In the genomic region with DNA sequence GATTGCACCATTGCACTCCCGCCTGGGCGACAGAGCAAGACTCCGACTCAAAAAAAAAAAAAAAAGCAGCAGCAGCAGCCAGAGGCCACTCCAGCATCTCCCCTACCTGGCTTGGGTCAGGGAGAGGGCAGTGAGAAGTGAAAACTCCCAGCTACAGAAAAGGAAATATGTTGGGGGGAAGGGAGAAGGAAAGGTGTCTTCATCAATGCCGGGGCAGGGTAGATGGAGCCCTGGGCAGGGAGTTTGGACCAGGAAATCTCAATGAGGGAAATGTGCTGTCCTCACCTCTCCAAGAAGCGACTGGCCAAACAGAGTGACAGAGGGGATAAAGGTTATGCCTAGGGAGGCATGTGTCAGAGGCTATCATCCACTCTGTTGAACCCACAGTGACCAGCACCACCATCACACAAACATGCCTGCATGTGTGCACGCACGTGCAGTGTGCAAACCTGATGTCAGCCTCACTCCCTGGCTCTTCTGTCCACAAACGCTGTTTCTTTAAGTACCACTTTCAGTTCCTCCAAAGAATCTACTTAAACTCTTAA, we compare ENCODE assay signal across 19 cellular contexts. TPM values are rescaled to one million over a fixed set of nuclear protein-coding genes. Genes with fewer than 3 reads are reported as not detected.
A peak's percentile ranks its signal among the peaks of the same experiment; 100 is the strongest.
DNase-seq lines count a peak whose midpoint lies in the region; ATAC-seq and TF ChIP-seq lines count a peak whose summit lies in the region.
"Had no signal": no experiment of that assay in that cellular context is flagged by ENCODE, and none has a peak within 500 bp of the region (broad histone marks: within the 10 kb centered on the region; RNA-seq: fewer than 3 reads in every experiment).

No MANE protein-coding gene starts in this region.

- CTCF ChIA-PET in HEK293 (lab: Yijun Ruan, JAX): interaction anchor here (0.7 to 3.7 kb wide), 6 partner anchors 15 to 1192 kb away, joined by 3 to 22 read pairs (median 4); no protein-coding TSS in a partner anchor

- POLR2A ChIA-PET in HEK293 (lab: Yijun Ruan, JAX): interaction anchor here (0.7 to 1.3 kb wide), 2 partner anchors 10 to 16 kb away, joined by 3 to 4 read pairs; no protein-coding TSS in a partner anchor

- peaks cover 7% of the 10 kb centered on the region; the same call in 1 of the 2 replicates for H3K4me1 ChIP-seq in HEK293 (ENCODE audit: control insufficient read depth, insufficient read depth, low read length)
- H3K4me1 ChIP-seq: breast epithelium, psoas muscle had no signal

- H3K27ac Mint-ChIP-seq in naive B cell: peak overlapping the region in 5 of 6 donors; percentile 40 to 92 (median 58)
- H3K27ac Mint-ChIP-seq in natural killer cell treated with Interleukin-12 subunit alpha and Interleukin-12 subunit beta and Interleukin-15 and Interleukin-18, amount 100 ng/mL, for 72 hours: no peak overlapping the region
- H3K27ac Mint-ChIP-seq in activated T-cell treated with anti-CD3 and anti-CD28 coated beads, Interleukin-2, amount 50 U/mL, for 72 hours: no peak overlapping the region

- H3K4me3 Mint-ChIP-seq in naive B cell: peak overlapping the region in 4 of 8 donors; percentile 56 to 88 (median 80)
- H3K4me3 Mint-ChIP-seq in natural killer cell treated with Interleukin-12 subunit alpha and Interleukin-12 subunit beta and Interleukin-15 and Interleukin-18, amount 100 ng/mL, for 72 hours: no peak overlapping the region
- H3K4me3 Mint-ChIP-seq in activated T-cell treated with anti-CD3 and anti-CD28 coated beads, Interleukin-2, amount 50 U/mL, for 72 hours: no peak overlapping the region

- H3K4me1 Mint-ChIP-seq in naive B cell: peaks cover 29 to 34% (median 31%) of the 10 kb centered on the region in 3 donors
- peaks cover 10 to 12% of the 10 kb centered on the region in 2 donors for H3K4me1 Mint-ChIP-seq in natural killer cell treated with Interleukin-12 subunit alpha and Interleukin-12 subunit beta and Interleukin-15 and Interleukin-18, amount 100 ng/mL, for 72 hours (ENCODE audit: low read depth in 2 of 2)
- H3K4me1 Mint-ChIP-seq in activated T-cell treated with anti-CD3 and anti-CD28 coated beads, Interleukin-2, amount 50 U/mL, for 72 hours (ENCODE audit: low read depth): peaks cover 44% of the 10 kb centered on the region

- peak; percentile 72 to 73 for ATAC-seq in naive B cell (ENCODE audit: low read depth in 2 of 2)
- no peak for ATAC-seq in natural killer cell treated with Interleukin-12 subunit alpha and Interleukin-12 subunit beta and Interleukin-15 and Interleukin-18, amount 100 ng/mL, for 72 hours
- no peak for ATAC-seq in activated T-cell treated with anti-CD3 and anti-CD28 coated beads, Interleukin-2, amount 50 U/mL, for 72 hours (replicated peaks in 1 of 2)
- ATAC-seq: activated T-helper 17 cell treated with anti-CD3 and anti-CD28 coated beads, Interleukin-2, amount 50 U/mL, for 72 hours; psoas muscle had no signal

- H3K36me3 Mint-ChIP-seq in naive B cell: no peaks in the 10 kb centered on the region
- H3K36me3 Mint-ChIP-seq in natural killer cell treated with Interleukin-12 subunit alpha and Interleukin-12 subunit beta and Interleukin-15 and Interleukin-18, amount 100 ng/mL, for 72 hours: no peaks in the 10 kb centered on the region
- no peaks in the 10 kb centered on the region for H3K36me3 Mint-ChIP-seq in activated T-cell treated with anti-CD3 and anti-CD28 coated beads, Interleukin-2, amount 50 U/mL, for 72 hours (ENCODE audit: insufficient read depth in 2 of 2)

- H3K27me3 Mint-ChIP-seq in naive B cell: no peaks in the 10 kb centered on the region
- peaks cover 0 to 3% of the 10 kb centered on the region in 2 donors for H3K27me3 Mint-ChIP-seq in natural killer cell treated with Interleukin-12 subunit alpha and Interleukin-12 subunit beta and Interleukin-15 and Interleukin-18, amount 100 ng/mL, for 72 hours
- no peaks in the 10 kb centered on the region for H3K27me3 Mint-ChIP-seq in activated T-cell treated with anti-CD3 and anti-CD28 coated beads, Interleukin-2, amount 50 U/mL, for 72 hours (ENCODE audit: low read depth)
- H3K27me3 Mint-ChIP-seq: activated T-helper 17 cell treated with anti-CD3 and anti-CD28 coated beads, Interleukin-2, amount 50 U/mL, for 72 hours had no signal

- H3K4me3 ChIP-seq in HEK293 (ENCODE audit: low read depth, low read length): no peak overlapping the region
- H3K4me3 ChIP-seq in SK-N-MC: no peak overlapping the region
- H3K4me3 ChIP-seq: breast epithelium, psoas muscle had no signal

- TF ChIP-seq CTCF in HEK293 (tag by site-specific recombination; IDR thresholded peaks at IDR 0.05): no peak

- H3K9ac ChIP-seq in SK-N-MC (ENCODE audit: insufficient read length): peak overlapping the region; percentile 46

- H3K9me3 Mint-ChIP-seq in naive B cell: no peaks in the 10 kb centered on the region
- no peaks in the 10 kb centered on the region for H3K9me3 Mint-ChIP-seq in natural killer cell treated with Interleukin-12 subunit alpha and Interleukin-12 subunit beta and Interleukin-15 and Interleukin-18, amount 100 ng/mL, for 72 hours
- no peaks in the 10 kb centered on the region for H3K9me3 Mint-ChIP-seq in activated T-cell treated with anti-CD3 and anti-CD28 coated beads, Interleukin-2, amount 50 U/mL, for 72 hours
- H3K9me3 Mint-ChIP-seq: activated T-helper 17 cell treated with anti-CD3 and anti-CD28 coated beads, Interleukin-2, amount 50 U/mL, for 72 hours had no signal

- no peaks in the 10 kb centered on the region for H3K9me3 ChIP-seq in HEK293 (ENCODE audit: control insufficient read depth, insufficient read depth, low read depth, low read length)
- H3K9me3 ChIP-seq in SK-N-MC (ENCODE audit: low read depth, low read length): no peaks in the 10 kb centered on the region
- H3K9me3 ChIP-seq: breast epithelium, psoas muscle had no signal

- H3K27ac ChIP-seq in HEK293 (ENCODE audit: extremely low read depth, low read depth, low read length) (no peak overlapping the region), SK-N-MC (peak overlapping the region; percentile 63)
- H3K27ac ChIP-seq: breast epithelium, epithelial cell of prostate, psoas muscle had no signal

- peak; percentile 76 for DNase-seq in CD1c-positive myeloid dendritic cell (ENCODE audit: extremely low spot score)
- no peak for DNase-seq in SK-N-MC (ENCODE audit: low read depth, low spot score)
- no peak for DNase-seq in naive B cell
- no peak for DNase-seq in stimulated activated naive CD4-positive, alpha-beta T cell (lab: John Stamatoyannopoulos, UW)
- no peak for DNase-seq in natural killer cell treated with Interleukin-12 subunit alpha and Interleukin-12 subunit beta and Interleukin-15 and Interleukin-18, amount 100 ng/mL, for 72 hours (ENCODE audit: low spot score)
- DNase-seq in D341Med (ENCODE audit: low spot score): no peak
- no peak for DNase-seq in activated T-cell treated with anti-CD3 and anti-CD28 coated beads, Interleukin-2, amount 50 U/mL, for 72 hours
- DNase-seq: activated CD4-positive, CD25-positive, alpha-beta regulatory T cell treated with anti-CD3 and anti-CD28 coated beads, Interleukin-2, amount 50 U/mL, for 72 hours; mammary epithelial cell; NCI-H1417; NCI-H526; psoas muscle; stimulated activated naive CD4-positive, alpha-beta T cell treated with Interleukin-2 at 50 U/mL for 16 hours had no signal

- H3K36me3 ChIP-seq in HEK293 (ENCODE audit: control insufficient read depth in 2 of 2, insufficient read depth in 1 of 2, low read length in 2 of 2) (no peaks in the 10 kb centered on the region), SK-N-MC (ENCODE audit: insufficient read depth, low read length) (no peaks in the 10 kb centered on the region)
- H3K36me3 ChIP-seq: breast epithelium had no signal

TF ChIP-seq in HEK293, 187 proteins besides CTCF, POLR2A, EP300 and RAD21:
- TF ChIP-seq ZNF335 (tag by site-specific recombination; conservative IDR thresholded peaks at IDR 0.05) (peak; percentile 74), ZNF341 (tag by site-specific recombination; IDR thresholded peaks at IDR 0.05; ENCODE audit: low read depth) (peak; percentile 44; the same call in 1 of the 2 replicates), ZNF302 (tag by site-specific recombination; IDR thresholded peaks at IDR 0.05; ENCODE audit: low read depth) (no peak)
- TF ChIP-seq, protein P1, sequence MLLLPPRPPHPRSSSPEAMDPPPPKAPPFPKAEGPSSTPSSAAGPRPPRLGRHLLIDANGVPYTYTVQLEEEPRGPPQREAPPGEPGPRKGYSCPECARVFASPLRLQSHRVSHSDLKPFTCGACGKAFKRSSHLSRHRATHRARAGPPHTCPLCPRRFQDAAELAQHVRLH (tag by site-specific recombination; IDR thresholded peaks at IDR 0.05): no peak

RNA-seq across cellular contexts. Expression of a gene that starts 0.9 kb away (rescaled TPM):
- 10 to 100 TPM in 1 of 6 donors, 1 to 10 TPM in 4, under 1 TPM in 1; 0.50 to 14.4 (median 3.5) TPM for polyA plus RNA-seq in naive B cell (ENCODE audit: low read depth in 6 of 6)
- 10 to 100 TPM in 1 of 2 donors, 1 to 10 TPM in 1; 9.3 to 20.0 TPM for total RNA-seq in natural killer cell treated with Interleukin-12 subunit alpha and Interleukin-12 subunit beta and Interleukin-15 and Interleukin-18, amount 100 ng/mL, for 72 hours
- total RNA-seq in activated T-cell treated with anti-CD3 and anti-CD28 coated beads, Interleukin-2, amount 50 U/mL, for 72 hours: 10 to 100 TPM; 68.7 to 98.1 TPM
- total RNA-seq: mammary epithelial cell, SK-MEL-5 had no signal
- polyA plus RNA-seq: BJ, mammary epithelial cell had no signal

RNA-seq across cellular contexts. Expression of a gene that starts 6.4 kb away (rescaled TPM):
- polyA plus RNA-seq in naive B cell (ENCODE audit: low read depth in 6 of 6): 10 to 100 TPM in 1 of 6 donors, 1 to 10 TPM in 4, under 1 TPM in 1; 0.70 to 11.3 (median 6.3) TPM
- total RNA-seq in natural killer cell treated with Interleukin-12 subunit alpha and Interleukin-12 subunit beta and Interleukin-15 and Interleukin-18, amount 100 ng/mL, for 72 hours: 100 to 1,000 TPM; 224 to 345 TPM
- total RNA-seq in activated T-cell treated with anti-CD3 and anti-CD28 coated beads, Interleukin-2, amount 50 U/mL, for 72 hours: 100 to 1,000 TPM; 260 to 285 TPM

RNA-seq across cellular contexts. Expression of a gene that starts 21.3 kb away (rescaled TPM):
- 100 to 1,000 TPM in 5 of 6 donors, 10 to 100 TPM in 1; 84.4 to 158 (median 108) TPM for polyA plus RNA-seq in naive B cell (ENCODE audit: low read depth in 6 of 6)
- 10 to 100 TPM; 65.5 to 91.6 TPM for total RNA-seq in natural killer cell treated with Interleukin-12 subunit alpha and Interleukin-12 subunit beta and Interleukin-15 and Interleukin-18, amount 100 ng/mL, for 72 hours
- total RNA-seq in activated T-cell treated with anti-CD3 and anti-CD28 coated beads, Interleukin-2, amount 50 U/mL, for 72 hours: 10 to 100 TPM; 15.0 to 24.7 TPM
- total RNA-seq: breast epithelium, mammary epithelial cell, psoas muscle, SK-MEL-5 had no signal
- polyA plus RNA-seq: BJ, mammary epithelial cell had no signal

RNA-seq across cellular contexts. Expression of a gene that starts 28.1 kb away (rescaled TPM):
- 10 to 100 TPM; 28.2 to 78.2 (median 35.2) TPM for polyA plus RNA-seq in naive B cell (ENCODE audit: low read depth in 6 of 6)
- total RNA-seq in natural killer cell treated with Interleukin-12 subunit alpha and Interleukin-12 subunit beta and Interleukin-15 and Interleukin-18, amount 100 ng/mL, for 72 hours: 10 to 100 TPM; 15.5 to 34.6 TPM
- total RNA-seq in activated T-cell treated with anti-CD3 and anti-CD28 coated beads, Interleukin-2, amount 50 U/mL, for 72 hours: 10 to 100 TPM; 24.6 to 27.0 TPM
- total RNA-seq: mammary epithelial cell, SK-MEL-5 had no signal
- polyA plus RNA-seq: mammary epithelial cell had no signal

RNA-seq across cellular contexts. Expression of a gene that starts 31.9 kb away (rescaled TPM):
- 1,000 to 10,000 TPM; 1,940 to 3,141 (median 2,206) TPM for polyA plus RNA-seq in naive B cell (ENCODE audit: low read depth in 6 of 6)
- total RNA-seq in natural killer cell treated with Interleukin-12 subunit alpha and Interleukin-12 subunit beta and Interleukin-15 and Interleukin-18, amount 100 ng/mL, for 72 hours: 100 to 1,000 TPM; 110 to 153 TPM
- total RNA-seq in activated T-cell treated with anti-CD3 and anti-CD28 coated beads, Interleukin-2, amount 50 U/mL, for 72 hours: 10 to 100 TPM; 43.4 to 61.8 TPM
- total RNA-seq: SK-MEL-5 had no signal
- polyA plus RNA-seq: BJ had no signal

Comparison
In these comparisons a context has a peak if more than half of its experiments do, and no peak if none do; other contexts are left out.
1. ATAC-seq: peak in naive B cell (2 of 2); none in natural killer cell treated with Interleukin-12 subunit alpha and Interleukin-12 subunit beta and Interleukin-15 and Interleukin-18, amount 100 ng/mL, for 72 hours (0 of 2) and activated T-cell treated with anti-CD3 and anti-CD28 coated beads, Interleukin-2, amount 50 U/mL, for 72 hours (0 of 2).
2. H3K27ac Mint-ChIP-seq: peak in naive B cell (5 of 6); none in natural killer cell treated with Interleukin-12 subunit alpha and Interleukin-12 subunit beta and Interleukin-15 and Interleukin-18, amount 100 ng/mL, for 72 hours (0 of 2) and activated T-cell treated with anti-CD3 and anti-CD28 coated beads, Interleukin-2, amount 50 U/mL, for 72 hours (single experiment).